ENCODE assay signal across 8 cellular contexts in the genomic region with DNA sequence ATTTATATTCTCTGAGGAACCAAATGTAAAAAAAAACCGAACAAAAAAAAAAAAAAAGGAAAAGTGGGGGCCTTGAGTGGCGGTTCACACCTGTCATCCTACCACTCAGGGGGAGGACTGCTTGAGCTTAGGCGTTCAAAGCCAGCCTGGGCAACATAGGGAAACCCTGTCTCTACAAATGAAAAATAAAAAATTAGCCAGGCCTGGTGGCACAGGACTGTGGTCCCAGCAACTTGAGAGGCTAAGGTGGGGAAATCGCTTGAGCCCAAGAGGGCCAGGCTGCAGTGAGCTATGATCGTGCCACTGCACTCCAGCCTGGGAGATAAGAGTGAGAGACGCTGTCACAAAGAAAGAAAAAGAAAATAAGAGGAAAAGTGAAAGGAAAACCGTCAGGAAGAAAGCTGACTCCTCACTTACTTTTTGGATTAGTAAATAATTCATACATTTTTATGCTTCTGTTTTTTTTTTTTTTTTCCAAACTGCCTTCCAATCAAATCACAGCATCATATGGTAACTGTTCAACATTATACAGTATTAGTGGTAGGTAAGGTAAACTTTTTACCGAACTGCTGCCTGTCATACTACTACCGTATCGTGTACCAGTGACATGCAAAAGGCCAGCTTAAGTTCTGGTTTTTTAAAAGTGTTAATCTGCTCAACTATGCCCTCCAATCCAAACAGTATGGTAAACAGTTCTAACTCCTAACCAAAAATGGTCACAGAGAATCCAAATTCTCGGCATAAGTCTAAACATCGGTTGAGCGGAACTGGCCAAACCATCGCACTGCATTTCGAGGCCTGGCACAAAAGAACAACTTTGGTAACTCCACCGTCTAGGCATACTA. TPM values are rescaled to one million over a fixed set of nuclear protein-coding genes. Genes with fewer than 3 reads are reported as not detected.
DNase-seq lines count a peak whose midpoint lies in the region; ATAC-seq and TF ChIP-seq lines count a peak whose summit lies in the region.

No MANE protein-coding gene starts in this region.

- H3K4me1 ChIP-seq in duodenal mucosa (ENCODE audit: control insufficient read depth in 1 of 2, insufficient read depth in 2 of 2, low read length in 2 of 2) (peaks cover 24 to 30% of the 10 kb centered on the region in 2 donors), aorta (ENCODE audit: control insufficient read depth in 1 of 2, insufficient read depth in 2 of 2, low read length in 2 of 2) (peaks cover 0 to under 1% of the 10 kb centered on the region in 2 donors)

- no peak for TF ChIP-seq CTCF in AG09309 (IDR thresholded peaks at IDR 0.05; ENCODE audit: control insufficient read depth, insufficient read depth, low read depth, low read length, missing control alignments)
- TF ChIP-seq CTCF in mesothelial cell of epicardium (IDR thresholded peaks at IDR 0.05; ENCODE audit: unreplicated experiment) = no peak

- WGBS in aorta, 2 donors = 7 to 10% methylated on average over 16 of the region's 16 CpGs

- H3K4me3 ChIP-seq in AG09309 (ENCODE audit: control insufficient read depth, low read depth, low read length) (peak overlapping the region; percentile 86), duodenal mucosa (ENCODE audit: low read depth in 1 of 2, low read length in 2 of 2) (peak overlapping the region; percentile 96 to 97), aorta (ENCODE audit: low read length in 2 of 2) (peak overlapping the region; percentile 73 to 84)

- peak overlapping the region; percentile 94 for H3K27ac Mint-ChIP-seq in mesothelial cell of epicardium

- H3K27me3 ChIP-seq in duodenal mucosa (ENCODE audit: control insufficient read depth in 1 of 2, insufficient read depth in 2 of 2, low read length in 2 of 2) (no peaks in the 10 kb centered on the region), aorta (ENCODE audit: control insufficient read depth in 1 of 2, insufficient read depth in 2 of 2, low read length in 1 of 2) (no peaks in the 10 kb centered on the region)

- peak overlapping the region; percentile 99 for H3K9ac ChIP-seq in duodenal mucosa (ENCODE audit: low read depth in 1 of 2, low read length in 2 of 2)

- no peaks in the 10 kb centered on the region for H3K9me3 ChIP-seq in duodenal mucosa (ENCODE audit: control insufficient read depth in 1 of 2, low read length in 2 of 2)
- H3K9me3 ChIP-seq in aorta (ENCODE audit: control insufficient read depth, low read length) = no peaks in the 10 kb centered on the region

- H3K27ac ChIP-seq in duodenal mucosa (ENCODE audit: low read depth, low read length) (peak overlapping the region; percentile 94), aorta (ENCODE audit: low read depth in 1 of 2, low read length in 2 of 2) (peak overlapping the region; percentile 77 to 88)

- H3K36me3 ChIP-seq in duodenal mucosa (ENCODE audit: control insufficient read depth in 1 of 2, insufficient read depth in 2 of 2, low read length in 2 of 2) (peaks cover 0 to 24% of the 10 kb centered on the region in 2 donors), aorta (ENCODE audit: control insufficient read depth in 1 of 2, insufficient read depth in 2 of 2, low read length in 1 of 2) (peaks cover 0 to 2% of the 10 kb centered on the region in 2 donors)

- H3K4me1 Mint-ChIP-seq in mesothelial cell of epicardium = peaks cover 25% of the 10 kb centered on the region

- DNase-seq in AG09309 (ENCODE audit: low read depth) (no peak), RPMI8226 (peak; percentile 49), mesothelial cell of epicardium (ENCODE audit: low spot score in 2 of 2, unreplicated experiment in 2 of 2) (no peak), aorta (no peak), cortex of kidney (lab: John Stamatoyannopoulos, UW) (no peak)

- H3K36me3 Mint-ChIP-seq in mesothelial cell of epicardium = peaks cover 13% of the 10 kb centered on the region

- intact Hi-C loops in aorta (cut with DNase I) = loop anchor here (5.0 kb wide), 1 partner anchor 42 kb away; the partner anchor contains the start of gene PRKCI (in 2 of the 2)

- ATAC-seq in GM18858 (IDR thresholded peaks at IDR 0.05; ENCODE audit: unreplicated experiment) (peak; percentile 24), HG03060 (IDR thresholded peaks at IDR 0.05; ENCODE audit: low read depth, unreplicated experiment) (peak; percentile 12), aorta (ENCODE audit: low FRiP score) (no peak)

- peak overlapping the region; percentile 100 for H3K4me3 Mint-ChIP-seq in mesothelial cell of epicardium

- H3K27me3 Mint-ChIP-seq in mesothelial cell of epicardium (ENCODE audit: low read depth) = no peaks in the 10 kb centered on the region

- H3K9me3 Mint-ChIP-seq in mesothelial cell of epicardium = no peaks in the 10 kb centered on the region

RNA-seq across cellular contexts. Expression of gene PHC3, which starts 1.2 kb away (rescaled TPM):
- total RNA-seq in mesothelial cell of epicardium (56.1 to 59.6 TPM (median 58.1 TPM) in 3 replicates), aorta (100 to 1,000 TPM; 108 to 131 TPM)
- polyA plus RNA-seq in aorta = 10 to 100 TPM in 1 of 2 donors, 1 to 10 TPM in 1; 6.1 to 11.3 TPM

RNA-seq across cellular contexts. Expression of gene PRKCI, which starts 41.9 kb away (rescaled TPM):
- total RNA-seq in mesothelial cell of epicardium (51.7 to 64.8 TPM (median 64.0 TPM) in 3 replicates), aorta (10 to 100 TPM; 33.0 to 33.6 TPM)
- 10 to 100 TPM in 1 of 2 donors, 1 to 10 TPM in 1; 9.6 to 14.9 TPM for polyA plus RNA-seq in aorta
